8 cellular contexts compared by ENCODE assay signal in genomic region chr14:32934891-32935633, GRCh38. TPM values are rescaled to one million over a fixed set of nuclear protein-coding genes. Genes with fewer than 3 reads are reported as not detected.
DNase-seq lines count a peak whose midpoint lies in the region; ATAC-seq and TF ChIP-seq lines count a peak whose summit lies in the region.

No MANE protein-coding gene starts in this region.

- peaks cover 37% of the 10 kb centered on the region for H3K4me1 ChIP-seq in left ventricle myocardium inferior
- peaks cover 0 to 2% of the 10 kb centered on the region in 2 donors for H3K4me1 ChIP-seq in breast epithelium
- no peaks in the 10 kb centered on the region for H3K4me1 ChIP-seq in aorta (ENCODE audit: control insufficient read depth in 1 of 2, insufficient read depth in 2 of 2, low read length in 2 of 2)

- H3K4me3 ChIP-seq in left ventricle myocardium inferior (peak overlapping the region; percentile 70), breast epithelium (peak overlapping the region; percentile 40 to 77 (median 57)), aorta (ENCODE audit: low read length in 2 of 2) (peak overlapping the region; percentile 41 to 84)

- H3K27me3 ChIP-seq in left ventricle myocardium inferior (ENCODE audit: low read depth) (peaks cover 84% of the 10 kb centered on the region), breast epithelium (peaks cover 3 to 12% of the 10 kb centered on the region in 2 donors), aorta (ENCODE audit: control insufficient read depth in 1 of 2, insufficient read depth in 2 of 2, low read length in 1 of 2) (no peaks in the 10 kb centered on the region)

- ATAC-seq in Right ventricle myocardium inferior (no peak), aorta (ENCODE audit: low FRiP score) (no peak), GM18502 (IDR thresholded peaks at IDR 0.05; ENCODE audit: poor library complexity, unreplicated experiment) (no peak)

- H3K9me3 ChIP-seq in left ventricle myocardium inferior (replicated peaks) = no peaks in the 10 kb centered on the region
- H3K9me3 ChIP-seq in breast epithelium = no peaks in the 10 kb centered on the region
- H3K9me3 ChIP-seq in aorta (ENCODE audit: control insufficient read depth, low read length) = no peaks in the 10 kb centered on the region

- TF ChIP-seq POLR2A in breast epithelium (IDR thresholded peaks at IDR 0.05) (no peak), erythroblast (IDR thresholded peaks at IDR 0.05; ENCODE audit: low read length) (no peak)

- H3K36me3 ChIP-seq in left ventricle myocardium inferior (no peaks in the 10 kb centered on the region), breast epithelium (no peaks in the 10 kb centered on the region), aorta (ENCODE audit: control insufficient read depth in 1 of 2, insufficient read depth in 2 of 2, low read length in 1 of 2) (no peaks in the 10 kb centered on the region)

- no peak overlapping the region for H3K27ac Mint-ChIP-seq in mesothelial cell of epicardium

- H3K36me3 Mint-ChIP-seq in mesothelial cell of epicardium = no peaks in the 10 kb centered on the region

- peak overlapping the region; percentile 66 for H3K4me3 Mint-ChIP-seq in mesothelial cell of epicardium

- peaks cover 30% of the 10 kb centered on the region for H3K4me1 Mint-ChIP-seq in mesothelial cell of epicardium

- intact Hi-C loops in left ventricle myocardium inferior (cut with micrococcal nuclease) (no loop called here), Right ventricle myocardium inferior (cut with DNase I) (loop anchor here (10.0 kb wide), 1 partner anchor 230 kb away; no protein-coding TSS in a partner anchor), breast epithelium (cut with DNase I; ENCODE audit: low total_unique reads) (no loop called here), aorta (cut with DNase I) (loop anchor here in 1 of 2 donors (5.0 to 10.0 kb wide), 4 partner anchors 62 to 860 kb away; no protein-coding TSS in a partner anchor)

- 8% methylated on average over 37 to 39 of the region's 39 CpGs for whole genome bisulfite sequencing in aorta, 2 donors

- DNase-seq in left ventricle myocardium inferior (no peak), Right ventricle myocardium inferior (ENCODE audit: missing footprints) (no peak), breast epithelium (ENCODE audit: low spot score in 2 of 2) (no peak), mesothelial cell of epicardium (ENCODE audit: low spot score in 2 of 2, unreplicated experiment in 2 of 2) (peak in 1 of 2 experiments; percentile 49), aorta (no peak), erythroblast (lab: John Stamatoyannopoulos, UW) (no peak), NCI-H1436 treated with DMSO at 0.1 percent for 48 hours (lab: John Stamatoyannopoulos, UW) (no peak)

- no peaks in the 10 kb centered on the region for H3K9me3 Mint-ChIP-seq in mesothelial cell of epicardium

- H3K27ac ChIP-seq in left ventricle myocardium inferior (replicated peaks) = no peak overlapping the region
- no peak overlapping the region for H3K27ac ChIP-seq in breast epithelium
- H3K27ac ChIP-seq in aorta (ENCODE audit: low read depth in 1 of 2, low read length in 2 of 2) = no peak overlapping the region

- H3K27me3 Mint-ChIP-seq in mesothelial cell of epicardium (ENCODE audit: low read depth) = peaks cover 79% of the 10 kb centered on the region

- TF ChIP-seq CTCF in left ventricle myocardium inferior (IDR thresholded peaks at IDR 0.05; ENCODE audit: borderline replicate concordance) = no peak
- TF ChIP-seq CTCF in breast epithelium (IDR thresholded peaks at IDR 0.05) = no peak
- TF ChIP-seq CTCF in mesothelial cell of epicardium (IDR thresholded peaks at IDR 0.05; ENCODE audit: unreplicated experiment) = no peak

RNA-seq across cellular contexts. Expression of gene NPAS3, which starts 3.6 kb away (rescaled TPM):
- total RNA-seq in left ventricle myocardium inferior (2.5 TPM), Right ventricle myocardium inferior (1.9 TPM), breast epithelium (1 to 10 TPM in 2 of 3 donors, under 1 TPM in 1; 0.96 to 4.0 (median 2.0) TPM), mesothelial cell of epicardium (5.2 to 6.9 TPM (median 6.4 TPM) in 3 replicates), aorta (1 to 10 TPM in 1 of 2 donors, under 1 TPM in 1; 0.71 to 4.3 TPM)
- polyA plus RNA-seq in aorta = under 1 TPM; 0.13 to 0.28 TPM
